In genomic region chr9:121230231-121230630, GRCh38 we compare ENCODE assay signal across 22 cellular contexts. TPM values are rescaled to one million over a fixed set of nuclear protein-coding genes. Genes with fewer than 3 reads are reported as not detected.
A peak's percentile ranks its signal among the peaks of the same experiment; 100 is the strongest.
DNase-seq lines count a peak whose midpoint lies in the region; ATAC-seq, FAIRE-seq and TF ChIP-seq lines count a peak whose summit lies in the region.
"Had no signal": no experiment of that assay in that cellular context is flagged by ENCODE, and none has a peak within 500 bp of the region (broad histone marks: within the 10 kb centered on the region; RNA-seq: fewer than 3 reads in every experiment).

No MANE protein-coding gene starts in this region.

- no peaks in the 10 kb centered on the region for H3K36me3 Mint-ChIP-seq in neural progenitor cell

- H3K79me2 ChIP-seq in K562 (ENCODE audit: control insufficient read depth, insufficient read depth, low read length) (no peaks in the 10 kb centered on the region), neural progenitor cell (ENCODE audit: low read depth) (no peaks in the 10 kb centered on the region)

- H3K9me1 ChIP-seq in K562 (ENCODE audit: control insufficient read depth, insufficient read depth, low read length), result no peaks in the 10 kb centered on the region

- DNase-seq in CD1c-positive myeloid dendritic cell (ENCODE audit: extremely low spot score) (peak; percentile 18), K562 (ENCODE audit: extremely low read depth in 1 of 4, low spot score in 3 of 4) (no peak), neural progenitor cell (ENCODE audit: low spot score) (no peak), NK-92 (lab: John Stamatoyannopoulos, UW; ENCODE audit: unreplicated experiment) (no peak), heart right ventricle (no peak), left lung (no peak), dorsolateral prefrontal cortex (no peak)
- DNase-seq: BE2C; Caco-2; CD8-positive, alpha-beta T cell; DMS153; DND-41; EL; GDM1; GOT3; HFFc6 had no signal

- H3K4me2 ChIP-seq in K562 (ENCODE audit: insufficient read depth, low read length) (no peak overlapping the region), neural progenitor cell (no peak overlapping the region)

- no peak overlapping the region for H3K4me3 Mint-ChIP-seq in neural progenitor cell
- H3K4me3 Mint-ChIP-seq: CD14-positive monocyte; CD8-positive, alpha-beta T cell; HFFc6 had no signal

- H4K20me1 ChIP-seq in K562 (replicated peaks; ENCODE audit: control insufficient read depth, insufficient read depth, low read length), result no peaks in the 10 kb centered on the region
- H4K20me1 ChIP-seq in neural progenitor cell (ENCODE audit: low read depth), result no peaks in the 10 kb centered on the region
- H4K20me1 ChIP-seq: BLaER1 treated with 17β-estradiol and CSF1 and Interleukin-3, amounts not matched to agents 10 nM and 100 nM had no signal

- H3K4me1 ChIP-seq in K562 (replicated peaks in 1 of 2; ENCODE audit: control insufficient read depth in 2 of 2, insufficient read depth in 2 of 2, low read length in 2 of 2) (peaks cover 9 to 27% of the 10 kb centered on the region in 2 experiments; a peak in 4 of 5 replicates), neural progenitor cell (peaks cover 9% of the 10 kb centered on the region), heart right ventricle (peaks cover 0 to 17% (median 0%) of the 10 kb centered on the region in 9 donors), left lung (peaks cover 0 to 16% of the 10 kb centered on the region in 2 donors)
- H3K4me1 ChIP-seq: BE2C, Caco-2 had no signal

- TF ChIP-seq POLR2A in K562 (conservative IDR thresholded peaks at IDR 0.05), result no peak

- H3K27ac ChIP-seq in K562 (ENCODE audit: extremely low read depth, low read depth, low read length), result no peak overlapping the region
- H3K27ac ChIP-seq in neural progenitor cell, result no peak overlapping the region
- H3K27ac ChIP-seq in heart right ventricle, result no peak overlapping the region
- H3K27ac ChIP-seq in left lung, result no peak overlapping the region
- no peak overlapping the region for H3K27ac ChIP-seq in dorsolateral prefrontal cortex
- H3K27ac ChIP-seq: BLaER1 treated with 17β-estradiol and CSF1 and Interleukin-3, amounts not matched to agents 10 nM and 100 nM had no signal

- H3K4me3 ChIP-seq in K562 (no peak overlapping the region), neural progenitor cell (no peak overlapping the region), heart right ventricle (no peak overlapping the region), left lung (no peak overlapping the region), dorsolateral prefrontal cortex (no peak overlapping the region)
- H3K4me3 ChIP-seq: BLaER1 treated with 17β-estradiol and CSF1 and Interleukin-3, amounts not matched to agents 10 nM and 100 nM; GM12878; HAP-1 had no signal

- CTCF ChIA-PET in K562 (lab: Yijun Ruan, JAX; ENCODE audit: low intra/inter-chr PET ratio), result no interaction called here

- BruUV-seq in K562 (replicated peaks; lab: Mats Ljungman, UMichigan), result no TSS peak

- H3K36me3 ChIP-seq in K562 (ENCODE audit: control insufficient read depth, insufficient read depth, low read length) (no peaks in the 10 kb centered on the region; the same call in 2 of the 3 replicates), neural progenitor cell (no peaks in the 10 kb centered on the region), heart right ventricle (peaks cover 0 to 12% (median 0%) of the 10 kb centered on the region in 9 donors), left lung (no peaks in the 10 kb centered on the region)
- H3K36me3 ChIP-seq: BE2C; BLaER1 treated with 17β-estradiol and CSF1 and Interleukin-3, amounts not matched to agents 10 nM and 100 nM; HAP-1 had no signal

- 0 out of 2 replicates have a peak overlapping the region, but pooled peaks have one; percentile 46 for H2AFZ ChIP-seq in K562 (ENCODE audit: low read depth, low read length)
- H2AFZ ChIP-seq in neural progenitor cell (replicated peaks), result no peak overlapping the region

- no peak for TF ChIP-seq EP300 in K562 (IDR thresholded peaks at IDR 0.05; ENCODE audit: low read length)

- 51% methylated on average over 4 of the region's 4 CpGs for WGBS in K562 (ENCODE audit: insufficient coverage, low coverage, missing lambda C conversion rate)
- 91 to 92% methylated on average over 4 of the region's 4 CpGs for WGBS in heart right ventricle, 2 donors

- H3K4me1 Mint-ChIP-seq in neural progenitor cell, result peaks cover 22% of the 10 kb centered on the region

- ATAC-seq in K562 (no peak), heart right ventricle (no peak), left lung (no peak)
- ATAC-seq: CD8-positive, alpha-beta T cell; GM12878 had no signal

- POLR2A ChIA-PET in K562 (lab: Yijun Ruan, JAX), result no interaction called here

- H3K9me3 ChIP-seq in K562 (replicated peaks; ENCODE audit: control insufficient read depth, insufficient read depth, low read depth, low read length) (no peaks in the 10 kb centered on the region), neural progenitor cell (ENCODE audit: low read depth) (no peaks in the 10 kb centered on the region), heart right ventricle (no peaks in the 10 kb centered on the region), left lung (no peaks in the 10 kb centered on the region)
- H3K9me3 ChIP-seq: BE2C; BLaER1 treated with 17β-estradiol and CSF1 and Interleukin-3, amounts not matched to agents 10 nM and 100 nM; Caco-2; HAP-1 had no signal

- H3K27me3 Mint-ChIP-seq in neural progenitor cell (ENCODE audit: insufficient read depth, low read depth), result no peaks in the 10 kb centered on the region

- H3K9ac ChIP-seq in K562 (ENCODE audit: insufficient read depth in 1 of 2, low read depth in 2 of 2, low read length in 2 of 2) (no peak overlapping the region), neural progenitor cell (no peak overlapping the region)
- H3K9ac ChIP-seq: BLaER1 treated with 17β-estradiol and CSF1 and Interleukin-3, amounts not matched to agents 10 nM and 100 nM had no signal

- peak overlapping the region; percentile 5 for H3K27ac Mint-ChIP-seq in neural progenitor cell
- H3K27ac Mint-ChIP-seq: CD8-positive, alpha-beta T cell; HFFc6 had no signal

- in situ Hi-C loops in K562 (cut with MboI), result no loop called here

- no peak for FAIRE-seq in K562 (lab: Jason Lieb, UNC)
- FAIRE-seq: GM12878, GM19239, H54 had no signal

- no peaks in the 10 kb centered on the region for H3K27me3 ChIP-seq in K562 (ENCODE audit: control insufficient read depth in 2 of 2, insufficient read depth in 2 of 2, low read length in 2 of 2)
- no peaks in the 10 kb centered on the region for H3K27me3 ChIP-seq in neural progenitor cell
- H3K27me3 ChIP-seq in heart right ventricle, result no peaks in the 10 kb centered on the region
- H3K27me3 ChIP-seq in left lung, result no peaks in the 10 kb centered on the region
- no peaks in the 10 kb centered on the region for H3K27me3 ChIP-seq in dorsolateral prefrontal cortex
- H3K27me3 ChIP-seq: BE2C; BLaER1 treated with 17β-estradiol and CSF1 and Interleukin-3, amounts not matched to agents 10 nM and 100 nM had no signal

- no peak for TF ChIP-seq CTCF in K562 (IDR thresholded peaks at IDR 0.05 in 2 of 3, conservative IDR thresholded peaks at IDR 0.05 in 1 of 3; ENCODE audit: insufficient read depth in 2 of 3, low read depth in 1 of 3, low read length in 3 of 3)
- TF ChIP-seq CTCF in neural progenitor cell (IDR thresholded peaks at IDR 0.05), result no peak
- TF ChIP-seq CTCF in heart right ventricle (IDR thresholded peaks at IDR 0.05), result no peak
- no peak for TF ChIP-seq CTCF in left lung (IDR thresholded peaks at IDR 0.05)
- no peak for TF ChIP-seq CTCF in dorsolateral prefrontal cortex (IDR thresholded peaks at IDR 0.05 in 54 of 56, conservative IDR thresholded peaks at IDR 0.05 in 2 of 56; ENCODE audit: low read depth in 1 of 56, partially characterized antibody in 56 of 56)

- no peaks in the 10 kb centered on the region for H3K9me3 Mint-ChIP-seq in neural progenitor cell
- H3K9me3 Mint-ChIP-seq: CD14-positive monocyte; CD8-positive, alpha-beta T cell; HFFc6 had no signal

- intact Hi-C loops in K562 (cut with micrococcal nuclease), result no loop called here
- intact Hi-C loops in heart right ventricle (cut with DNase I), result loop anchor here in 1 of 10 donors (5.0 kb wide), 1 partner anchor 87 kb away; no protein-coding TSS in a partner anchor
- intact Hi-C loops in left lung (cut with DNase I), result no loop called here
- intact Hi-C loops in dorsolateral prefrontal cortex (cut with DNase I), result no loop called here

- H3F3A ChIP-seq in neural progenitor cell (ENCODE audit: low read depth), result peaks cover 3% of the 10 kb centered on the region

- no peak for TF ChIP-seq RAD21 in K562 (CRISPR knock-in tag; conservative IDR thresholded peaks at IDR 0.05 in 1 of 2, IDR thresholded peaks at IDR 0.05 in 1 of 2)

RNA-seq across cellular contexts. Expression of gene RAB14, which starts 28.6 kb away (rescaled TPM):
- 10.7 and 28.6 TPM in 2 replicates for total RNA-seq in K562 (2011; cell fraction: chromatin; rRNA removed; ENCODE audit: low replicate concordance)
- total RNA-seq in K562 (2011; cell fraction: nucleolus; rRNA removed), result 6.7 and 7.6 TPM in 2 replicates
- 20.8 and 42.9 TPM in 2 replicates for total RNA-seq in K562 (2011; cell fraction: nucleoplasm; rRNA removed)
- total RNA-seq in K562 (2014; rRNA removed) (10.3 and 11.8 TPM in 2 replicates), K562 (2014; rRNA removed; fragmentation: Illumina TruSeq; extraction: Trizol) (25.5 and 26.8 TPM in 2 replicates), K562 (2015; rRNA removed; fragmentation: Illumina TruSeq; extraction: Trizol) (23.6 and 25.4 TPM in 2 replicates), K562 (2021) (41.8 and 48.4 TPM in 2 replicates), neural progenitor cell (ENCODE audit: low replicate concordance) (23.8 and 35.9 TPM in 2 replicates), heart right ventricle (10 to 100 TPM; 45.4 to 60.7 (median 52.1) TPM), left lung (100 to 1,000 TPM in 1 of 2 donors, 10 to 100 TPM in 1; 94.1 to 111 TPM), dorsolateral prefrontal cortex (100 to 1,000 TPM in 55 of 120 experiments, 10 to 100 TPM in 65; 57.6 to 139 (median 99.3) TPM)
- polyA plus RNA-seq in K562 (2011; rRNA removed) (17.6 and 19.8 TPM in 2 replicates), K562 (2014; fragmentation: Illumina TruSeq; extraction: Trizol) (32.4 and 35.8 TPM in 2 replicates), K562 (2014; fragmentation: Nextera tagmentation; extraction: Ambion mirVana) (10 to 100 TPM; 20.2 to 20.9 TPM), K562 (2014; rRNA removed) (15.9 and 16.7 TPM in 2 replicates), heart right ventricle (10 to 100 TPM; 17.6 to 24.1 TPM)
- 4.0 and 10.5 TPM in 2 replicates for polyA plus RNA-seq in K562 (2011; cell fraction: cytosol; rRNA removed)
- polyA plus RNA-seq in K562 (2011; cell fraction: nucleus; rRNA removed), result 11.3 and 16.5 TPM in 2 replicates
- 30.3 and 32.9 TPM in 2 replicates for polyA plus RNA-seq in K562 (2012)
- polyA minus RNA-seq in K562 (2011; rRNA and poly(A)+ RNA removed), result 14.8 and 18.2 TPM in 2 replicates
- polyA minus RNA-seq in K562 (2011; cell fraction: cytosol; rRNA and poly(A)+ RNA removed), result 12.5 and 15.7 TPM in 2 replicates
- 10.0 and 16.6 TPM in 2 replicates for polyA minus RNA-seq in K562 (2011; cell fraction: nucleus; rRNA and poly(A)+ RNA removed)

RNA-seq across cellular contexts. Expression of gene GSN, which starts 37.7 kb away (rescaled TPM):
- 15.3 and 27.0 TPM in 2 replicates for total RNA-seq in K562 (2011; cell fraction: chromatin; rRNA removed; ENCODE audit: low replicate concordance)
- 9.9 and 11.0 TPM in 2 replicates for total RNA-seq in K562 (2011; cell fraction: nucleolus; rRNA removed)
- total RNA-seq in K562 (2011; cell fraction: nucleoplasm; rRNA removed), result 8.1 and 9.2 TPM in 2 replicates
- total RNA-seq in K562 (2014; rRNA removed), result 8.2 and 10.8 TPM in 2 replicates
- 3.3 and 3.5 TPM in 2 replicates for total RNA-seq in K562 (2014; rRNA removed; fragmentation: Illumina TruSeq; extraction: Trizol)
- 12.3 and 12.4 TPM in 2 replicates for total RNA-seq in K562 (2015; rRNA removed; fragmentation: Illumina TruSeq; extraction: Trizol)
- 9.0 and 9.6 TPM in 2 replicates for total RNA-seq in K562 (2021)
- polyA plus RNA-seq in K562 (2011; rRNA removed), result 16.6 and 24.2 TPM in 2 replicates
- polyA plus RNA-seq in K562 (2011; cell fraction: cytosol; rRNA removed), result 27.5 and 34.5 TPM in 2 replicates
- polyA plus RNA-seq in K562 (2011; cell fraction: nucleus; rRNA removed), result 15.8 and 17.0 TPM in 2 replicates
- 11.2 and 34.5 TPM in 2 replicates for polyA plus RNA-seq in K562 (2012)
- 5.2 and 7.4 TPM in 2 replicates for polyA plus RNA-seq in K562 (2014; fragmentation: Illumina TruSeq; extraction: Trizol)
- under 1 TPM; 0.39 to 0.41 TPM for polyA plus RNA-seq in K562 (2014; fragmentation: Nextera tagmentation; extraction: Ambion mirVana)
- 7.5 and 11.2 TPM in 2 replicates for polyA plus RNA-seq in K562 (2014; rRNA removed)
- 23.7 and 31.3 TPM in 2 replicates for polyA minus RNA-seq in K562 (2011; rRNA and poly(A)+ RNA removed)
- polyA minus RNA-seq in K562 (2011; cell fraction: cytosol; rRNA and poly(A)+ RNA removed), result 24.8 and 27.9 TPM in 2 replicates
- 6.2 and 9.0 TPM in 2 replicates for polyA minus RNA-seq in K562 (2011; cell fraction: nucleus; rRNA and poly(A)+ RNA removed)
- 72.1 and 114 TPM in 2 replicates for total RNA-seq in neural progenitor cell (ENCODE audit: low replicate concordance)
- 100 to 1,000 TPM; 532 to 861 (median 668) TPM for total RNA-seq in heart right ventricle
- polyA plus RNA-seq in heart right ventricle, result 100 to 1,000 TPM; 360 to 823 TPM
- 100 to 1,000 TPM; 395 to 485 TPM for total RNA-seq in left lung
- 100 to 1,000 TPM in 119 of 120 experiments, 10 to 100 TPM in 1; 88.2 to 740 (median 233) TPM for total RNA-seq in dorsolateral prefrontal cortex
